20 cellular contexts compared by ENCODE assay signal in genomic region chr9:85040806-85041575, GRCh38.
DNase-seq lines count a peak whose midpoint lies in the region; ATAC-seq, FAIRE-seq and TF ChIP-seq lines count a peak whose summit lies in the region.
"Had no signal": no experiment of that assay in that cellular context is flagged by ENCODE, and none has a peak within 500 bp of the region (broad histone marks: within the 10 kb centered on the region; RNA-seq: fewer than 3 reads in every experiment).

No MANE protein-coding gene starts in this region.

- no peak for TF ChIP-seq POLR2A in GM12878 (IDR thresholded peaks at IDR 0.05; ENCODE audit: low read depth, low read length)
- TF ChIP-seq POLR2A in spleen (IDR thresholded peaks at IDR 0.05), result no peak

- TF ChIP-seq RAD21 in GM12878 (IDR thresholded peaks at IDR 0.05; ENCODE audit: insufficient read depth, low read depth, low read length), result 0 out of 2 replicates have a peak, but pooled peaks have one; percentile 6

- no peak overlapping the region for H3K4me2 ChIP-seq in GM12878 (ENCODE audit: control insufficient read depth, insufficient read depth)

- TF ChIP-seq CTCF in GM12878 (IDR thresholded peaks at IDR 0.05 in 2 of 3, conservative IDR thresholded peaks at IDR 0.05 in 1 of 3; ENCODE audit: control insufficient read depth in 2 of 3, extremely low read depth in 1 of 3, insufficient read depth in 1 of 3, low read depth in 3 of 3, low read length in 3 of 3), result no peak
- no peak for TF ChIP-seq CTCF in upper lobe of right lung (IDR thresholded peaks at IDR 0.05)
- no peak for TF ChIP-seq CTCF in spleen (IDR thresholded peaks at IDR 0.05 in 8 of 11, conservative IDR thresholded peaks at IDR 0.05 in 3 of 11)
- TF ChIP-seq CTCF in foreskin keratinocyte (conservative IDR thresholded peaks at IDR 0.05), result no peak

- H3K36me3 ChIP-seq in GM12878 (ENCODE audit: control insufficient read depth in 2 of 2, insufficient read depth in 2 of 2, low read length in 1 of 2) (no peaks in the 10 kb centered on the region), upper lobe of right lung (no peaks in the 10 kb centered on the region), spleen (no peaks in the 10 kb centered on the region)
- H3K36me3 ChIP-seq: colonic mucosa, heart left ventricle had no signal

- H3K9me3 ChIP-seq in GM12878 (replicated peaks; ENCODE audit: control insufficient read depth, insufficient read depth, low read length), result no peaks in the 10 kb centered on the region
- no peaks in the 10 kb centered on the region for H3K9me3 ChIP-seq in upper lobe of right lung
- no peaks in the 10 kb centered on the region for H3K9me3 ChIP-seq in spleen
- H3K9me3 ChIP-seq: colonic mucosa, heart left ventricle had no signal

- RAD21 ChIA-PET in GM12878 (lab: Charles Lee; ENCODE audit: unreplicated experiment), result no interaction called here

- H4K20me1 ChIP-seq in GM12878 (ENCODE audit: control insufficient read depth, insufficient read depth), result no peaks in the 10 kb centered on the region

- DNase-seq in NCI-H146 (lab: John Stamatoyannopoulos, UW), result peak; percentile 1
- no peak for DNase-seq in NCI-H146 treated with DMSO at 0.1 percent for 48 hours (lab: John Stamatoyannopoulos, UW; ENCODE audit: unreplicated experiment)
- DNase-seq in GM12878 (ENCODE audit: low read depth, low spot score), result no peak
- DNase-seq in substantia nigra (lab: John Stamatoyannopoulos, UW), result peak in 47 of 49 donors; percentile 15 to 84 (median 61)
- no peak for DNase-seq in upper lobe of right lung
- no peak for DNase-seq in spleen
- no peak for DNase-seq in foreskin keratinocyte
- DNase-seq: colonic mucosa; DMS79 treated with DMSO at 0.1 percent for 48 hours; erythroblast; heart left ventricle; left colon; NCI-H446; SHP77 treated with DMSO at 0.1 percent for 48 hours; stimulated activated CD4-positive, alpha-beta T cell treated with anti-CD3 and anti-CD28 coated beads, Interleukin-12 subunit alpha, Interleukin-12 subunit beta, amount 100 ng/mL, for 4 hours; T-helper 17 cell had no signal

- POLR2A ChIA-PET in GM12878 (lab: Charles Lee), result no interaction called here

- H3K9ac ChIP-seq in GM12878 (ENCODE audit: control insufficient read depth, insufficient read depth, low read length), result no peak overlapping the region
- H3K9ac ChIP-seq: parathyroid adenoma had no signal

- no peak overlapping the region for H2AFZ ChIP-seq in GM12878 (ENCODE audit: control insufficient read depth, low read depth, low read length)
- H2AFZ ChIP-seq: parathyroid adenoma had no signal

- in situ Hi-C loops in GM12878 (cut with MboI), result no loop called here

- no TSS peak for BruUV-seq in GM12878 (replicated peaks; lab: Mats Ljungman, UMichigan)

- no peak for TF ChIP-seq EP300 in GM12878 (IDR thresholded peaks at IDR 0.05; ENCODE audit: borderline replicate concordance in 1 of 2, control insufficient read depth in 1 of 2, low read depth in 2 of 2, low read length in 2 of 2)

- CTCF ChIA-PET in GM12878 (lab: Yijun Ruan, JAX), result interaction anchor here (1.4 kb wide), 1 partner anchor 260 kb away, joined by 3 read pairs; no protein-coding TSS in a partner anchor

- peaks cover 0 to 11% of the 10 kb centered on the region in 2 experiments; a peak in 2 of 4 replicates for H3K27me3 ChIP-seq in GM12878 (replicated peaks in 1 of 2; ENCODE audit: control insufficient read depth in 2 of 2, insufficient read depth in 2 of 2, low read length in 1 of 2)
- H3K27me3 ChIP-seq in upper lobe of right lung, result no peaks in the 10 kb centered on the region
- H3K27me3 ChIP-seq in spleen (replicated peaks in 1 of 7), result peaks cover 0 to 20% (median 0%) of the 10 kb centered on the region in 7 donors
- H3K27me3 ChIP-seq in foreskin keratinocyte, result peaks cover 13% of the 10 kb centered on the region
- H3K27me3 ChIP-seq: colonic mucosa had no signal

- ATAC-seq in GM12878 (no peak), upper lobe of right lung (no peak), foreskin keratinocyte (no peak)
- ATAC-seq: heart left ventricle; K562; left colon; stimulated activated memory B cell treated with anti-CD40 and anti-IgM and Interleukin-4, amounts not matched to agents 10 μg/mL and 1 μg/mL and 100 μg/mL, for 72 hours; T-helper 17 cell had no signal

- no peaks in the 10 kb centered on the region for H3K79me2 ChIP-seq in GM12878 (ENCODE audit: control insufficient read depth, insufficient read depth, low read length)
- H3K79me2 ChIP-seq: parathyroid adenoma had no signal

- intact Hi-C loops in GM12878 (cut with micrococcal nuclease; ENCODE audit: unreplicated experiment), result no loop called here
- intact Hi-C loops in upper lobe of right lung (cut with DNase I), result no loop called here
- intact Hi-C loops in spleen (cut with DNase I; ENCODE audit: low total_unique reads), result no loop called here

- FAIRE-seq in GM12878 (lab: Jason Lieb, UNC) (no peak), islet of Langerhans (lab: Jason Lieb, UNC) (peak; percentile 94)
- FAIRE-seq: K562 had no signal

- no peak overlapping the region for H3K27ac ChIP-seq in GM12878 (ENCODE audit: control insufficient read depth, insufficient read depth)
- H3K27ac ChIP-seq in substantia nigra (ENCODE audit: low read depth, low read length, poor library complexity, severe bottlenecking), result peak overlapping the region; percentile 99
- H3K27ac ChIP-seq in upper lobe of right lung, result no peak overlapping the region
- H3K27ac ChIP-seq in spleen, result no peak overlapping the region
- no peak overlapping the region for H3K27ac ChIP-seq in foreskin keratinocyte
- H3K27ac ChIP-seq: colonic mucosa, heart left ventricle, parathyroid adenoma had no signal

- H3K4me3 ChIP-seq in GM12878, result no peak overlapping the region
- no peak overlapping the region for H3K4me3 ChIP-seq in upper lobe of right lung
- H3K4me3 ChIP-seq in spleen, result no peak overlapping the region
- H3K4me3 ChIP-seq: colonic mucosa, K562 had no signal

- SMC1A ChIA-PET in GM12878 (lab: Charles Lee; ENCODE audit: uncharacterized antibody, unreplicated experiment), result no interaction called here

- no peaks in the 10 kb centered on the region for H3K4me1 ChIP-seq in GM12878 (ENCODE audit: control insufficient read depth, insufficient read depth, low read length)
- H3K4me1 ChIP-seq in upper lobe of right lung, result no peaks in the 10 kb centered on the region
- no peaks in the 10 kb centered on the region for H3K4me1 ChIP-seq in spleen
- no peaks in the 10 kb centered on the region for H3K4me1 ChIP-seq in foreskin keratinocyte
- H3K4me1 ChIP-seq: colonic mucosa, heart left ventricle, parathyroid adenoma had no signal

- WGBS in GM12878 (ENCODE audit: insufficient coverage, insufficient replicate concordance, low lambda C conversion rate, missing lambda C conversion rate), result 38% methylated on average over 17 of the region's 17 CpGs
- WGBS in spleen, 5 donors, result 26 to 42% (median 32%) methylated on average over 17 of the region's 17 CpGs

TF ChIP-seq in GM12878, 131 proteins besides CTCF, POLR2A, EP300 and RAD21:
- TF ChIP-seq YY1 (IDR thresholded peaks at IDR 0.05; ENCODE audit: low read depth, low read length) (peak; percentile 63; the same call in 1 of the 2 replicates), TBL1XR1 (IDR thresholded peaks at IDR 0.05; ENCODE audit: low read depth, low read length) (no peak), PBX3 (IDR thresholded peaks at IDR 0.05; ENCODE audit: insufficient replicate concordance, low read depth, low read length) (no peak)

Comparison
In these comparisons a context has a peak if more than half of its experiments do, and no peak if none do; other contexts are left out.
1. DNase-seq: peak in NCI-H146 (single experiment) and substantia nigra (47 of 49); none in NCI-H146 treated with DMSO at 0.1 percent for 48 hours (single experiment), GM12878 (single experiment), upper lobe of right lung (single experiment), spleen (single experiment) and foreskin keratinocyte (0 of 2).